8 cellular contexts compared by ENCODE assay signal in genomic region chr14:95536036-95536577, GRCh38. TPM values are rescaled to one million over a fixed set of nuclear protein-coding genes. Genes with fewer than 3 reads are reported as not detected.
DNase-seq lines count a peak whose midpoint lies in the region; ATAC-seq and TF ChIP-seq lines count a peak whose summit lies in the region.

No MANE protein-coding gene starts in this region.

- peak overlapping the region; percentile 74 for H3K27ac ChIP-seq in WERI-Rb-1
- peak overlapping the region; percentile 87 for H3K27ac ChIP-seq in left ventricle myocardium inferior (replicated peaks)
- H3K27ac ChIP-seq in spleen = peak overlapping the region in 1 of 8 donors; percentile 92

- H3K36me3 ChIP-seq in WERI-Rb-1 (peaks cover 16% of the 10 kb centered on the region), left ventricle myocardium inferior (no peaks in the 10 kb centered on the region), spleen (peaks cover 0 to 3% (median 0%) of the 10 kb centered on the region in 6 donors)

- H3K4me1 ChIP-seq in left ventricle myocardium inferior (peaks cover 90% of the 10 kb centered on the region), spleen (peaks cover 36 to 75% (median 61%) of the 10 kb centered on the region in 6 donors)

- no peak for TF ChIP-seq POLR2A in spleen (IDR thresholded peaks at IDR 0.05)

- H3K9me3 ChIP-seq in WERI-Rb-1 (ENCODE audit: severe bottlenecking) (no peaks in the 10 kb centered on the region), left ventricle myocardium inferior (replicated peaks) (no peaks in the 10 kb centered on the region), spleen (no peaks in the 10 kb centered on the region)

- TF ChIP-seq CTCF in WERI-Rb-1 (IDR thresholded peaks at IDR 0.05; ENCODE audit: low read depth, low read length) (no peak), left ventricle myocardium inferior (IDR thresholded peaks at IDR 0.05; ENCODE audit: borderline replicate concordance) (no peak), spleen (IDR thresholded peaks at IDR 0.05 in 8 of 11, conservative IDR thresholded peaks at IDR 0.05 in 3 of 11) (no peak)

- no peaks in the 10 kb centered on the region for H3K27me3 ChIP-seq in WERI-Rb-1 (ENCODE audit: insufficient read depth, low read depth, severe bottlenecking)
- no peaks in the 10 kb centered on the region for H3K27me3 ChIP-seq in left ventricle myocardium inferior (ENCODE audit: low read depth)
- H3K27me3 ChIP-seq in spleen (replicated peaks in 1 of 7) = no peaks in the 10 kb centered on the region

- WGBS in spleen, 5 donors = 14 to 55% (median 39%) methylated on average over 4 of the region's 4 CpGs

- intact Hi-C loops in left ventricle myocardium inferior (cut with micrococcal nuclease) = no loop called here
- intact Hi-C loops in spleen (cut with DNase I; ENCODE audit: low total_unique reads) = no loop called here

- peak overlapping the region; percentile 57 for H3K4me3 ChIP-seq in WERI-Rb-1 (ENCODE audit: low read depth, low read length)
- H3K4me3 ChIP-seq in left ventricle myocardium inferior = peak overlapping the region; percentile 95
- peak overlapping the region; percentile 81 to 100 (median 98) for H3K4me3 ChIP-seq in spleen

- ATAC-seq in HG03097 (IDR thresholded peaks at IDR 0.05; ENCODE audit: low FRiP score, unreplicated experiment) = no peak

- DNase-seq in DMS 273 (lab: John Stamatoyannopoulos, UW; ENCODE audit: unreplicated experiment) (peak; percentile 58), DMS 273 treated with DMSO at 0.1 percent for 48 hours (lab: John Stamatoyannopoulos, UW) (no peak), WERI-Rb-1 (peak; percentile 61), left ventricle myocardium inferior (no peak), spleen (no peak), AG20443 (ENCODE audit: low spot score) (no peak)
- no peak for DNase-seq in stimulated activated CD4-positive, alpha-beta T cell treated with anti-CD3 and anti-CD28 coated beads, Interleukin-2, amount 100 ng/mL, for 48 hours

RNA-seq across cellular contexts. Expression of gene GLRX5, which starts 1.3 kb away (rescaled TPM):
- total RNA-seq in left ventricle myocardium inferior (85.0 TPM), spleen (10 to 100 TPM; 18.2 to 48.4 (median 24.6) TPM)
- 10 to 100 TPM; 24.4 to 37.3 (median 34.0) TPM for polyA plus RNA-seq in spleen

RNA-seq across cellular contexts. Expression of gene SYNE3, which starts 19.7 kb away (rescaled TPM):
- total RNA-seq in left ventricle myocardium inferior (11.3 TPM), spleen (10 to 100 TPM; 26.8 to 34.5 (median 28.9) TPM)
- 1 to 10 TPM; 1.4 to 5.2 (median 1.8) TPM for polyA plus RNA-seq in spleen

Comparison
In these comparisons a context has a peak if more than half of its experiments do, and no peak if none do; other contexts are left out.
1. DNase-seq: peak in DMS 273 (single experiment) and WERI-Rb-1 (single experiment); none in DMS 273 treated with DMSO at 0.1 percent for 48 hours (single experiment), left ventricle myocardium inferior (single experiment), spleen (single experiment), stimulated activated CD4-positive, alpha-beta T cell treated with anti-CD3 and anti-CD28 coated beads, Interleukin-2, amount 100 ng/mL, for 48 hours (0 of 2) and AG20443 (single experiment).
2. Peak in every context shown above with its lines, with median percentiles within 50 percentile points of each other: H3K4me3 ChIP-seq.